9 cellular contexts compared by ENCODE assay signal in genomic region chr4:8624601-8625272, GRCh38. TPM values are rescaled to one million over a fixed set of nuclear protein-coding genes. Genes with fewer than 3 reads are reported as not detected.
DNase-seq lines count a peak whose midpoint lies in the region; ATAC-seq, FAIRE-seq and TF ChIP-seq lines count a peak whose summit lies in the region.
"Not testable (repeated sequence)": the region's sequence is repeated elsewhere in the genome, so short reads cannot be mapped to it uniquely, and the experiment has no call there.
"Had no signal": no experiment of that assay in that cellular context is flagged by ENCODE, and none has a peak within 500 bp of the region (broad histone marks: within the 10 kb centered on the region; RNA-seq: fewer than 3 reads in every experiment).

No MANE protein-coding gene starts in this region.

- H3K27ac ChIP-seq in GM23338 (ENCODE audit: low read depth); Panc1 (ENCODE audit: low read length); foreskin keratinocyte; heart right ventricle; left lung; pancreas: not testable (repeated sequence)

- not testable (repeated sequence) for H2AFZ ChIP-seq in GM23338

- H3K27ac Mint-ChIP-seq in GM23338; activated T-helper 17 cell treated with anti-CD3 and anti-CD28 coated beads, Interleukin-2, amount 50 U/mL, for 72 hours: not testable (repeated sequence)

- not testable (repeated sequence) for H3K4me2 ChIP-seq in GM23338

- FAIRE-seq in pancreas (lab: Jason Lieb, UNC): not testable (repeated sequence)

- not testable (repeated sequence) for H3K36me3 ChIP-seq in GM23338 (ENCODE audit: insufficient read depth); Panc1 (ENCODE audit: control insufficient read depth, insufficient read depth, low read length); heart right ventricle; left lung; pancreas

- not testable (repeated sequence) for BruUV-seq in Panc1 (replicated peaks; lab: Mats Ljungman, UMichigan)

- H3K27me3 Mint-ChIP-seq in GM23338 (ENCODE audit: insufficient read depth, low read depth, poor library complexity); activated T-helper 17 cell treated with anti-CD3 and anti-CD28 coated beads, Interleukin-2, amount 50 U/mL, for 72 hours: not testable (repeated sequence)

- CTCF ChIA-PET in Panc1 (lab: Charles Lee): not testable (repeated sequence)

- not testable (repeated sequence) for H3K4me3 Mint-ChIP-seq in GM23338; activated T-helper 17 cell treated with anti-CD3 and anti-CD28 coated beads, Interleukin-2, amount 50 U/mL, for 72 hours

- not testable (repeated sequence) for H3K4me3 ChIP-seq in GM23338; Panc1 (ENCODE audit: low read depth in 2 of 2, low read length in 2 of 2); heart right ventricle; left lung; pancreas

- not testable (repeated sequence) for H3F3A ChIP-seq in GM23338 (replicated peaks; ENCODE audit: low read depth)

- H3K4me1 ChIP-seq in GM23338 (ENCODE audit: insufficient read depth); Panc1 (ENCODE audit: control insufficient read depth, insufficient read depth, low read length); foreskin keratinocyte; heart right ventricle; left lung; pancreas: not testable (repeated sequence)

- H3K36me3 Mint-ChIP-seq in GM23338 (ENCODE audit: low read depth); activated T-helper 17 cell treated with anti-CD3 and anti-CD28 coated beads, Interleukin-2, amount 50 U/mL, for 72 hours (ENCODE audit: low read depth): not testable (repeated sequence)

- not testable (repeated sequence) for H3K79me2 ChIP-seq in GM23338 (replicated peaks; ENCODE audit: insufficient read depth)

- H3K27me3 ChIP-seq in GM23338 (ENCODE audit: insufficient read depth); Panc1 (ENCODE audit: control insufficient read depth, insufficient read depth, low read length); foreskin keratinocyte; heart right ventricle; left lung; pancreas: not testable (repeated sequence)

- H3K9me3 ChIP-seq in Panc1 (ENCODE audit: control insufficient read depth, insufficient read depth, low read depth, low read length); heart right ventricle; left lung; pancreas: not testable (repeated sequence)

- not testable (repeated sequence) for H3K9me2 ChIP-seq in GM23338 (ENCODE audit: insufficient read depth)

- not testable (repeated sequence) for H3K4me1 Mint-ChIP-seq in GM23338; activated T-helper 17 cell treated with anti-CD3 and anti-CD28 coated beads, Interleukin-2, amount 50 U/mL, for 72 hours

- not testable (repeated sequence) for H3K9me3 Mint-ChIP-seq in GM23338; activated T-helper 17 cell treated with anti-CD3 and anti-CD28 coated beads, Interleukin-2, amount 50 U/mL, for 72 hours

- ATAC-seq in GM23338 (peak; percentile 96), Panc1 (peak; percentile 93), foreskin keratinocyte (peak; percentile 51), heart right ventricle (peak in 7 of 8 donors; percentile 36 to 84 (median 66)), left lung (peak; percentile 75), pancreas (peak; percentile 48 to 67 (median 51))
- peak; percentile 41 for ATAC-seq in activated T-helper 17 cell treated with anti-CD3 and anti-CD28 coated beads, Interleukin-2, amount 50 U/mL, for 72 hours (replicated peaks)

- WGBS in heart right ventricle, 2 donors: no CpG with 5 or more reads among the region's 29 CpGs
- no CpG with 5 or more reads among the region's 29 CpGs for WGBS in pancreas, 2 donors

- in situ Hi-C loops in Panc1 (cut with HindIII; ENCODE audit: low pct_unique_long_range_greater_than_20kb, low sequenced_read_pairs): not testable (repeated sequence)

- intact Hi-C loops in Panc1 (cut with micrococcal nuclease; ENCODE audit: unreplicated experiment); heart right ventricle (cut with DNase I); left lung (cut with DNase I); pancreas (cut with DNase I): not testable (repeated sequence)

- DNase-seq in GM23338 (ENCODE audit: low spot score); Panc1 (ENCODE audit: low read depth, low spot score); foreskin keratinocyte; heart right ventricle; left lung; pancreas: not testable (repeated sequence)

- H4K20me1 ChIP-seq in GM23338 (replicated peaks; ENCODE audit: insufficient read depth): not testable (repeated sequence)

- POLR2A ChIA-PET in Panc1 (lab: Charles Lee): not testable (repeated sequence)

- not testable (repeated sequence) for TF ChIP-seq CTCF in GM23338 (conservative IDR thresholded peaks at IDR 0.05; ENCODE audit: low read depth in 2 of 2); Panc1 (IDR thresholded peaks at IDR 0.05); foreskin keratinocyte (conservative IDR thresholded peaks at IDR 0.05); heart right ventricle (IDR thresholded peaks at IDR 0.05); left lung (IDR thresholded peaks at IDR 0.05); pancreas (IDR thresholded peaks at IDR 0.05)

RNA-seq across cellular contexts. Expression of gene CPZ, which starts 32.2 kb away (rescaled TPM):
- total RNA-seq in GM23338 (2014; rRNA removed; shearing (Covaris generic)): 37.3 and 43.1 TPM in 2 replicates
- 24.6 and 29.9 TPM in 2 replicates for polyA plus RNA-seq in GM23338 (2016; fragmentation: Nextera tagmentation; extraction: Ambion mirVana)
- total RNA-seq in Panc1 (2021; ENCODE audit: unreplicated experiment): 0.15 TPM
- polyA plus RNA-seq in Panc1 (2012; ENCODE audit: insufficient read length): 0.17 TPM
- not detected for total RNA-seq in activated T-helper 17 cell treated with anti-CD3 and anti-CD28 coated beads, Interleukin-2, amount 50 U/mL, for 72 hours
- not detected in 2 replicates for total RNA-seq in foreskin keratinocyte
- polyA plus RNA-seq in foreskin keratinocyte: not detected in 2 replicates
- total RNA-seq in heart right ventricle: under 1 TPM in 5 of 10 donors, not detected in 5; 0.12 to 0.85 (median 0.37) TPM
- under 1 TPM; 0.70 to 0.80 TPM for polyA plus RNA-seq in heart right ventricle
- 10 to 100 TPM in 1 of 2 donors, 1 to 10 TPM in 1; 4.3 to 18.4 TPM for total RNA-seq in left lung
- total RNA-seq in pancreas: under 1 TPM; 0.14 to 0.86 (median 0.23) TPM
- polyA plus RNA-seq in pancreas: under 1 TPM; 0.09 to 0.84 TPM
- total RNA-seq: CD4-positive, CD25-positive, alpha-beta regulatory T cell had no signal
- polyA plus RNA-seq: CD4-positive, CD25-positive, alpha-beta regulatory T cell had no signal

RNA-seq across cellular contexts. Expression of gene GPR78, which starts 44.5 kb away (rescaled TPM):
- total RNA-seq in GM23338 (2014; rRNA removed; shearing (Covaris generic)): 2.6 and 2.7 TPM in 2 replicates
- polyA plus RNA-seq in GM23338 (2016; fragmentation: Nextera tagmentation; extraction: Ambion mirVana) (0.82 and 0.83 TPM in 2 replicates), foreskin keratinocyte (not detected in 2 replicates), heart right ventricle (under 1 TPM in 1 of 2 donors, not detected in 1; 0.01 TPM), pancreas (under 1 TPM; 0.02 to 0.04 TPM)
- total RNA-seq in Panc1 (2021; ENCODE audit: unreplicated experiment) (not detected), foreskin keratinocyte (not detected in 2 replicates), heart right ventricle (under 1 TPM in 1 of 10 donors, not detected in 9; 0.12 TPM), left lung (under 1 TPM; 0.08 to 0.67 TPM), pancreas (not detected)
- polyA plus RNA-seq in Panc1 (2012; ENCODE audit: insufficient read length): not detected
- total RNA-seq in activated T-helper 17 cell treated with anti-CD3 and anti-CD28 coated beads, Interleukin-2, amount 50 U/mL, for 72 hours: not detected
- total RNA-seq: CD4-positive, CD25-positive, alpha-beta regulatory T cell; H4 had no signal
- polyA plus RNA-seq: CD4-positive, CD25-positive, alpha-beta regulatory T cell had no signal

Comparison
In these comparisons a context has a peak if more than half of its experiments do, and no peak if none do; other contexts are left out.
1. ATAC-seq: peak in every context shown above with its lines; median percentile 96 in GM23338; 93 in Panc1; 75 in left lung; 66 in heart right ventricle; 51 in foreskin keratinocyte; 51 in pancreas; 41 in activated T-helper 17 cell treated with anti-CD3 and anti-CD28 coated beads, Interleukin-2, amount 50 U/mL, for 72 hours.